24 cellular contexts compared by ENCODE assay signal in genomic region chr1:193799948-193800690, GRCh38.
A peak's percentile ranks its signal among the peaks of the same experiment; 100 is the strongest.
DNase-seq lines count a peak whose midpoint lies in the region; ATAC-seq, FAIRE-seq and TF ChIP-seq lines count a peak whose summit lies in the region.
"Had no signal": no experiment of that assay in that cellular context is flagged by ENCODE, and none has a peak within 500 bp of the region (broad histone marks: within the 10 kb centered on the region; RNA-seq: fewer than 3 reads in every experiment).

No MANE protein-coding gene starts in this region.

- no peak for FAIRE-seq in A549 (lab: Jason Lieb, UNC)
- no peak for FAIRE-seq in astrocyte (lab: Jason Lieb, UNC)
- FAIRE-seq: A204.1, frontal cortex, GM12891 had no signal

- TF ChIP-seq POLR2A in A549 (IDR thresholded peaks at IDR 0.05; ENCODE audit: low read length) = no peak

- POLR2A ChIA-PET in A549 (lab: Yijun Ruan, JAX) = no interaction called here

- no peak overlapping the region for H3K27ac Mint-ChIP-seq in astrocyte (ENCODE audit: unreplicated experiment)
- H3K27ac Mint-ChIP-seq in type B pancreatic cell = no peak overlapping the region
- H3K27ac Mint-ChIP-seq: memory B cell; naive thymus-derived CD8-positive, alpha-beta T cell; T-helper 17 cell had no signal

- no peak overlapping the region for H3K27ac ChIP-seq in A549
- H3K27ac ChIP-seq in astrocyte (ENCODE audit: low read depth, low read length) = no peak overlapping the region
- H3K27ac ChIP-seq: BLaER1 treated with 17β-estradiol and CSF1 and Interleukin-3, amounts not matched to agents 10 nM and 100 nM; ovary; sigmoid colon; vagina had no signal

- H3K4me1 ChIP-seq in A549 (no peaks in the 10 kb centered on the region), astrocyte (ENCODE audit: insufficient read depth, low read length) (no peaks in the 10 kb centered on the region)
- H3K4me1 ChIP-seq: BLaER1 treated with 17β-estradiol and CSF1 and Interleukin-3, amounts not matched to agents 10 nM and 100 nM; sigmoid colon; vagina had no signal

- CTCF ChIA-PET in A549 (lab: Yijun Ruan, JAX) = no interaction called here

- H2AFZ ChIP-seq in astrocyte (ENCODE audit: low read depth, low read length) = no peak overlapping the region

- no peaks in the 10 kb centered on the region for H3K36me3 Mint-ChIP-seq in astrocyte (ENCODE audit: low read depth, unreplicated experiment)
- no peaks in the 10 kb centered on the region for H3K36me3 Mint-ChIP-seq in type B pancreatic cell
- H3K36me3 Mint-ChIP-seq: memory B cell had no signal

- H3K36me3 ChIP-seq in astrocyte (ENCODE audit: insufficient read depth, low read length) = no peaks in the 10 kb centered on the region
- H3K36me3 ChIP-seq: BLaER1 treated with 17β-estradiol and CSF1 and Interleukin-3, amounts not matched to agents 10 nM and 100 nM; ovary; sigmoid colon; vagina had no signal

- no peak for TF ChIP-seq EP300 in A549 (IDR thresholded peaks at IDR 0.05)

- ATAC-seq in activated CD4-positive, CD25-positive, alpha-beta regulatory T cell treated with anti-CD3 and anti-CD28 coated beads, Interleukin-2, amount 50 U/mL, for 24 hours = peak; percentile 85 to 88
- ATAC-seq in A549 = no peak
- ATAC-seq: naive thymus-derived CD8-positive, alpha-beta T cell; T-helper 17 cell had no signal

- no peaks in the 10 kb centered on the region for H3K27me3 ChIP-seq in astrocyte (ENCODE audit: insufficient read depth, low read length)
- H3K27me3 ChIP-seq: BLaER1 treated with 17β-estradiol and CSF1 and Interleukin-3, amounts not matched to agents 10 nM and 100 nM; dorsolateral prefrontal cortex; ovary; sigmoid colon; vagina had no signal

- no peaks in the 10 kb centered on the region for H3K9me3 ChIP-seq in A549
- H3K9me3 ChIP-seq in astrocyte (ENCODE audit: insufficient read depth, low read depth, low read length) = no peaks in the 10 kb centered on the region
- H3K9me3 ChIP-seq: BLaER1 treated with 17β-estradiol and CSF1 and Interleukin-3, amounts not matched to agents 10 nM and 100 nM; ovary; sigmoid colon; vagina had no signal

- H3K9ac ChIP-seq in astrocyte (ENCODE audit: low read length) = no peak overlapping the region
- H3K9ac ChIP-seq: BLaER1 treated with 17β-estradiol and CSF1 and Interleukin-3, amounts not matched to agents 10 nM and 100 nM had no signal

- no peaks in the 10 kb centered on the region for H3K27me3 Mint-ChIP-seq in astrocyte (ENCODE audit: low read depth, unreplicated experiment)
- no peaks in the 10 kb centered on the region for H3K27me3 Mint-ChIP-seq in type B pancreatic cell
- H3K27me3 Mint-ChIP-seq: T-helper 17 cell had no signal

- H3K79me2 ChIP-seq in astrocyte (ENCODE audit: insufficient read depth, low read length) = no peaks in the 10 kb centered on the region

- H3K9me3 Mint-ChIP-seq in astrocyte (ENCODE audit: unreplicated experiment) = no peaks in the 10 kb centered on the region
- no peaks in the 10 kb centered on the region for H3K9me3 Mint-ChIP-seq in type B pancreatic cell
- H3K9me3 Mint-ChIP-seq: memory B cell had no signal

- H3K4me2 ChIP-seq in A549 (no peak overlapping the region), astrocyte (ENCODE audit: low read length) (no peak overlapping the region)
- H3K4me2 ChIP-seq: BLaER1 treated with 17β-estradiol and CSF1 and Interleukin-3, amounts not matched to agents 10 nM and 100 nM had no signal

- H4K20me1 ChIP-seq in astrocyte (ENCODE audit: insufficient read depth, low read length) = no peaks in the 10 kb centered on the region
- H4K20me1 ChIP-seq: BLaER1 treated with 17β-estradiol and CSF1 and Interleukin-3, amounts not matched to agents 10 nM and 100 nM had no signal

- WGBS in A549 (ENCODE audit: missing lambda C conversion rate) = 68% methylated on average over 6 of the region's 6 CpGs

- H3K4me1 Mint-ChIP-seq in astrocyte (ENCODE audit: low read depth, unreplicated experiment) (peaks cover 3% of the 10 kb centered on the region), type B pancreatic cell (ENCODE audit: unreplicated experiment) (no peaks in the 10 kb centered on the region)
- H3K4me1 Mint-ChIP-seq: memory B cell had no signal

- no peak for DNase-seq in activated CD4-positive, CD25-positive, alpha-beta regulatory T cell treated with anti-CD3 and anti-CD28 coated beads, Interleukin-2, amount 50 U/mL, for 72 hours
- DNase-seq in A549 (ENCODE audit: low read depth in 1 of 2, low spot score in 1 of 2) (no peak), MV-4-11 (lab: John Stamatoyannopoulos, UW) (peak; percentile 15), astrocyte (ENCODE audit: low read depth) (peak; percentile 13), type B pancreatic cell (ENCODE audit: extremely low spot score, unreplicated experiment) (no peak), hippocampal formation (lab: John Stamatoyannopoulos, UW) (no peak), NCI-H69 (lab: John Stamatoyannopoulos, UW) (no peak)
- DNase-seq: activated CD4-positive, CD25-positive, alpha-beta regulatory T cell; activated CD8-positive, alpha-beta memory T cell treated with anti-CD3 and anti-CD28 coated beads, Interleukin-2, amount 50 U/mL, for 4 hours; H7; naive thymus-derived CD8-positive, alpha-beta T cell; NCI-H1417 treated with DMSO at 0.1 percent for 48 hours; NCI-H2171; ovary; sigmoid colon; T-helper 17 cell had no signal

- no peak for TF ChIP-seq CTCF in A549 (IDR thresholded peaks at IDR 0.05)
- no peak for TF ChIP-seq CTCF in astrocyte (IDR thresholded peaks at IDR 0.05; ENCODE audit: insufficient read depth, low read depth, low read length)
- no peak for TF ChIP-seq CTCF in type B pancreatic cell (conservative IDR thresholded peaks at IDR 0.05)

- TF ChIP-seq RAD21 in A549 (conservative IDR thresholded peaks at IDR 0.05 in 1 of 2, IDR thresholded peaks at IDR 0.05 in 1 of 2) = no peak

- H3K4me3 Mint-ChIP-seq in astrocyte (ENCODE audit: unreplicated experiment) (no peak overlapping the region), type B pancreatic cell (no peak overlapping the region)
- H3K4me3 Mint-ChIP-seq: memory B cell; naive thymus-derived CD8-positive, alpha-beta T cell; T-helper 17 cell had no signal

- H3K4me3 ChIP-seq in A549 (no peak overlapping the region), astrocyte (ENCODE audit: insufficient read depth, low read depth, low read length) (no peak overlapping the region)
- H3K4me3 ChIP-seq: BLaER1 treated with 17β-estradiol and CSF1 and Interleukin-3, amounts not matched to agents 10 nM and 100 nM; dorsolateral prefrontal cortex; ovary; sigmoid colon; vagina had no signal

TF ChIP-seq in A549, 52 proteins besides CTCF, POLR2A, EP300 and RAD21:
- TF ChIP-seq CBX2 (IDR thresholded peaks at IDR 0.05; ENCODE audit: borderline replicate concordance, low read depth) (no peak), MAFK (IDR thresholded peaks at IDR 0.05; ENCODE audit: partially characterized antibody) (peak; percentile 14), NR3C1 (IDR thresholded peaks at IDR 0.05) (no peak)

Comparison
In these comparisons a context has a peak if more than half of its experiments do, and no peak if none do; other contexts are left out.
1. ATAC-seq: peak in activated CD4-positive, CD25-positive, alpha-beta regulatory T cell treated with anti-CD3 and anti-CD28 coated beads, Interleukin-2, amount 50 U/mL, for 24 hours (2 of 2); none in A549 (0 of 2).
2. DNase-seq: peak in MV-4-11 (single experiment) and astrocyte (single experiment); none in activated CD4-positive, CD25-positive, alpha-beta regulatory T cell treated with anti-CD3 and anti-CD28 coated beads, Interleukin-2, amount 50 U/mL, for 72 hours (single experiment), A549 (0 of 2), type B pancreatic cell (single experiment), hippocampal formation (0 of 2) and NCI-H69 (single experiment).